Comparison of ENCODE assay signal across 1 cellular context in genomic region chr20:59931511-59932312, GRCh38.
TF ChIP-seq lines count a peak whose summit lies in the region.

No MANE protein-coding gene starts in this region.

TF ChIP-seq in K562, 482 proteins besides CTCF, POLR2A, EP300 and RAD21:
- no peak for TF ChIP-seq CBFA2T2 (conservative IDR thresholded peaks at IDR 0.05)
- TF ChIP-seq PREB (CRISPR knock-in tag; IDR thresholded peaks at IDR 0.05): no peak
- TF ChIP-seq AFF1 (IDR thresholded peaks at IDR 0.05; ENCODE audit: low read depth in 1 of 2, partially characterized antibody in 2 of 2): no peak
- no peak for TF ChIP-seq FOXP4 (CRISPR knock-in tag; IDR thresholded peaks at IDR 0.05; ENCODE audit: borderline replicate concordance)
- TF ChIP-seq ZNF511 (CRISPR knock-in tag; IDR thresholded peaks at IDR 0.05): no peak
- TF ChIP-seq HNRNPLL (IDR thresholded peaks at IDR 0.05; ENCODE audit: low read depth, low read length, poor library complexity, severe bottlenecking): no peak
- no peak for TF ChIP-seq COPS2 (conservative IDR thresholded peaks at IDR 0.05)
